27 cellular contexts compared by ENCODE assay signal in the genomic region with DNA sequence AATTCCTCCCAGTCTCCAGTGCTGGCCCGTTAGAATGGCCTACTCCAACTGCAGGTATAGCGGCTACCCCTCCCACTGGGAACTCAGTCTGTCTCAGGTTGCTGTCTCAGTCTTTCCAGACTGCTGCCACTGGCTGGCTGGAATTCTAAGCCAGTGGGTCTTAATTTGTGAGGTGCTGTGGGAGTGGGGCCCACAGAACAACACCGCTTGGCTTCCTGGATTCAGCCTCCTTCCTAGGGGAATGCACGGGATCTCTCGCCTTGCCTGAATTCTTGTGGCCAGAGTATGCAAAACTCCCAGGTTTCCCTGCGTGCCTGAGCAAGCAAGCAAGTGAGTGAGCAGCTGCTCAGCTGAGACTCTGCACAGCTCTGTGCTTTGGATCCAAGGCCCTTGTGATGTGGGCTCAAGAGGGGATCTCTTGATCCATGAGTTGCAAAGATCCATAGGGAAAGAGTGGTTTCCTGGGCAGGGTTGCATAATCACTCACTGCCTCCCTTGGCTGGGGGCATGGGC. TPM values are rescaled to one million over a fixed set of nuclear protein-coding genes. Genes with fewer than 3 reads are reported as not detected.
"Had no signal": no experiment of that assay in that cellular context is flagged by ENCODE, and none has a peak within 500 bp of the region (broad histone marks: within the 10 kb centered on the region; RNA-seq: fewer than 3 reads in every experiment).

No MANE protein-coding gene starts in this region.

- H3K4me1 Mint-ChIP-seq: activated B cell treated with CpG ODN at 0.5 μM for 24 hours; activated naive CD8-positive, alpha-beta T cell treated with anti-CD3 and anti-CD28 coated beads, Interleukin-2, amount 10 ng/mL, durations not matched to agents 7 days and 5 days; activated T-helper 17 cell treated with anti-CD3 and anti-CD28 coated beads, Interleukin-2, amount 50 U/mL, for 72 hours; mesothelial cell of epicardium; stimulated activated naive CD8-positive, alpha-beta T cell treated with anti-CD3 and anti-CD28 coated beads, Interleukin-15, amount 100 ng/mL, for 72 hours had no signal

- H3K36me3 Mint-ChIP-seq: activated naive CD8-positive, alpha-beta T cell treated with anti-CD3 and anti-CD28 coated beads, Interleukin-2, amount 10 ng/mL, durations not matched to agents 7 days and 5 days; mesothelial cell of epicardium; type B pancreatic cell had no signal

- H3K27me3 ChIP-seq: body of pancreas, gastroesophageal sphincter had no signal

- H3K4me3 Mint-ChIP-seq: activated B cell treated with CpG ODN at 0.5 μM for 24 hours; activated CD4-positive, alpha-beta memory T cell treated with anti-CD3 and anti-CD28 coated beads for 36 hours; activated naive CD8-positive, alpha-beta T cell treated with anti-CD3 and anti-CD28 coated beads, Interleukin-2, amount 10 ng/mL, durations not matched to agents 7 days and 5 days; activated T-helper 17 cell treated with anti-CD3 and anti-CD28 coated beads, Interleukin-2, amount 50 U/mL, for 72 hours; mesothelial cell of epicardium; stimulated activated naive CD8-positive, alpha-beta T cell treated with anti-CD3 and anti-CD28 coated beads, Interleukin-15, amount 100 ng/mL, for 72 hours; T-helper 2 cell treated with Interferon-gamma antibody and Interleukin-4, amounts not matched to agents 5 μg/mL and 100 μg/mL, for 36 hours; type B pancreatic cell had no signal

- H3K27ac ChIP-seq: body of pancreas, gastroesophageal sphincter, lower lobe of right lung, prostate gland had no signal

- H3K36me3 ChIP-seq: gastroesophageal sphincter, lower lobe of right lung, prostate gland had no signal

- H3K9me3 Mint-ChIP-seq: activated naive CD8-positive, alpha-beta T cell treated with anti-CD3 and anti-CD28 coated beads, Interleukin-2, amount 10 ng/mL, durations not matched to agents 7 days and 5 days; activated T-helper 17 cell treated with anti-CD3 and anti-CD28 coated beads, Interleukin-2, amount 50 U/mL, for 72 hours had no signal

- H3K27ac Mint-ChIP-seq: activated B cell treated with CpG ODN at 0.5 μM for 24 hours; activated CD4-positive, alpha-beta memory T cell treated with anti-CD3 and anti-CD28 coated beads for 36 hours; activated naive CD8-positive, alpha-beta T cell treated with anti-CD3 and anti-CD28 coated beads, Interleukin-2, amount 10 ng/mL, durations not matched to agents 7 days and 5 days; activated T-helper 17 cell treated with anti-CD3 and anti-CD28 coated beads, Interleukin-2, amount 50 U/mL, for 72 hours; mesothelial cell of epicardium; stimulated activated naive CD8-positive, alpha-beta T cell treated with anti-CD3 and anti-CD28 coated beads, Interleukin-15, amount 100 ng/mL, for 72 hours; T-helper 2 cell treated with Interferon-gamma antibody and Interleukin-4, amounts not matched to agents 5 μg/mL and 100 μg/mL, for 36 hours; type B pancreatic cell had no signal

- H3K9me3 ChIP-seq: body of pancreas, prostate gland had no signal

- FAIRE-seq: colon, endometrium, small intestine, TTC549 had no signal

- H3K4me3 ChIP-seq: body of pancreas, gastroesophageal sphincter, lower lobe of right lung, prostate gland had no signal

- DNase-seq: activated B cell treated with CpG ODN at 0.5 μM for 24 hours; activated CD4-positive, alpha-beta memory T cell treated with anti-CD3 and anti-CD28 coated beads for 36 hours; activated CD4-positive, alpha-beta T cell treated with anti-CD3 and anti-CD28 coated beads for 4 hours; activated naive CD4-positive, alpha-beta T cell; activated naive CD8-positive, alpha-beta T cell treated with anti-CD3 and anti-CD28 coated beads, Interleukin-2, amount 10 ng/mL, durations not matched to agents 7 days and 5 days; activated T-cell treated with anti-CD3 and anti-CD28 coated beads, Interleukin-2, amount 50 U/mL, for 1 hour; amygdala; body of pancreas; caudate nucleus; left colon; lower lobe of right lung; right cardiac atrium; small intestine; stimulated activated CD4-positive, alpha-beta T cell treated with anti-CD3 and anti-CD28 coated beads, Interleukin-4, amount 100 ng/mL, for 1 hour; stimulated activated naive CD8-positive, alpha-beta T cell treated with anti-CD3 and anti-CD28 coated beads, Interleukin-15, amount 100 ng/mL, for 72 hours had no signal

- ATAC-seq: activated T-helper 17 cell treated with anti-CD3 and anti-CD28 coated beads, Interleukin-2, amount 50 U/mL, for 72 hours; body of pancreas; esophagus mucosa; gastroesophageal sphincter; left colon; lower lobe of right lung; right cardiac atrium; stimulated activated naive CD8-positive, alpha-beta T cell treated with anti-CD3 and anti-CD28 coated beads, Interleukin-15, amount 100 ng/mL, for 72 hours had no signal

- H3K4me1 ChIP-seq: body of pancreas, gastroesophageal sphincter, lower lobe of right lung, prostate gland had no signal

RNA-seq across cellular contexts. Expression of a gene that starts 41.5 kb away (rescaled TPM):
- total RNA-seq: activated B cell treated with CpG ODN at 0.5 μM for 24 hours; activated CD4-positive, alpha-beta memory T cell treated with anti-CD3 and anti-CD28 coated beads for 36 hours; activated naive CD8-positive, alpha-beta T cell treated with anti-CD3 and anti-CD28 coated beads, Interleukin-2, amount 10 ng/mL, durations not matched to agents 7 days and 5 days; activated T-helper 17 cell treated with anti-CD3 and anti-CD28 coated beads, Interleukin-2, amount 50 U/mL, for 72 hours; osteocyte had no signal
- polyA plus RNA-seq: neural cell, right cardiac atrium had no signal
